ENCODE assay signal across 25 cellular contexts in genomic region chr17:28397687-28398279, GRCh38. TPM values are rescaled to one million over a fixed set of nuclear protein-coding genes. Genes with fewer than 3 reads are reported as not detected.
DNase-seq lines count a peak whose midpoint lies in the region; ATAC-seq, FAIRE-seq and TF ChIP-seq lines count a peak whose summit lies in the region.
"Had no signal": no experiment of that assay in that cellular context is flagged by ENCODE, and none has a peak within 500 bp of the region (broad histone marks: within the 10 kb centered on the region; RNA-seq: fewer than 3 reads in every experiment).

No MANE protein-coding gene starts in this region.

- peak; percentile 25 for ATAC-seq in sciatic nerve
- no peak for ATAC-seq in activated T-cell treated with anti-CD3 and anti-CD28 coated beads, Interleukin-2, amount 50 U/mL, for 4 hours

- no peak for TF ChIP-seq CTCF in WERI-Rb-1 (IDR thresholded peaks at IDR 0.05; ENCODE audit: low read depth, low read length)
- TF ChIP-seq CTCF in kidney (IDR thresholded peaks at IDR 0.05; ENCODE audit: borderline replicate concordance, extremely low read depth, insufficient read depth): no peak

- H3K4me3 Mint-ChIP-seq in T-helper 2 cell treated with Interferon-gamma antibody and Interleukin-4, amounts not matched to agents 5 μg/mL and 100 μg/mL, for 36 hours: no peak overlapping the region
- no peak overlapping the region for H3K4me3 Mint-ChIP-seq in activated T-cell treated with anti-CD3 and anti-CD28 coated beads, Interleukin-2, amount 50 U/mL, for 4 hours

- peak overlapping the region; percentile 54 for H3K27ac ChIP-seq in WERI-Rb-1
- peak overlapping the region; percentile 51 to 57 for H3K27ac ChIP-seq in kidney (ENCODE audit: low read depth in 2 of 2, low read length in 2 of 2)
- H3K27ac ChIP-seq: ascending aorta, PC-9, testis had no signal

- DNase-seq in T-helper 2 cell treated with Interferon-gamma antibody and Interleukin-4, amounts not matched to agents 5 μg/mL and 100 μg/mL, for 36 hours (ENCODE audit: low spot score): no peak
- DNase-seq in T-helper 2 cell (no peak), WERI-Rb-1 (no peak), kidney (no peak), sciatic nerve (ENCODE audit: low spot score) (no peak), COR-L47 (lab: John Stamatoyannopoulos, UW) (no peak)
- DNase-seq in stimulated activated CD4-positive, alpha-beta T cell treated with anti-CD3 and anti-CD28 coated beads, Interleukin-4, amount 100 ng/mL, for 1 hour: no peak
- no peak for DNase-seq in activated T-cell treated with anti-CD3 and anti-CD28 coated beads, Interleukin-2, amount 50 U/mL, for 4 hours
- DNase-seq: activated effector memory CD4-positive, alpha-beta T cell treated with Interleukin-2 at 50 U/mL for 16 hours; DND-41; NCI-H1436; NCI-H2171 treated with DMSO at 0.1 percent for 48 hours; NCI-H774; PC-9; posterior cingulate gyrus; stimulated activated CD8-positive, alpha-beta memory T cell treated with anti-CD3 and anti-CD28 coated beads, Interleukin-4, amount 100 ng/mL, for 48 hours; T1000; testis had no signal

- H3K4me1 ChIP-seq in kidney (ENCODE audit: control insufficient read depth in 1 of 2, insufficient read depth in 1 of 2, low read depth in 1 of 2, low read length in 2 of 2): peaks cover 4 to 18% of the 10 kb centered on the region in 2 donors
- H3K4me1 ChIP-seq: ascending aorta, testis had no signal

- H3K36me3 Mint-ChIP-seq in T-helper 2 cell treated with Interferon-gamma antibody and Interleukin-4, amounts not matched to agents 5 μg/mL and 100 μg/mL, for 36 hours (ENCODE audit: low read depth): peaks cover 4% of the 10 kb centered on the region
- peaks cover 13% of the 10 kb centered on the region for H3K36me3 Mint-ChIP-seq in activated T-cell treated with anti-CD3 and anti-CD28 coated beads, Interleukin-2, amount 50 U/mL, for 4 hours (ENCODE audit: insufficient read depth)

- H3K4me1 Mint-ChIP-seq in T-helper 2 cell treated with Interferon-gamma antibody and Interleukin-4, amounts not matched to agents 5 μg/mL and 100 μg/mL, for 36 hours (ENCODE audit: low read depth): no peaks in the 10 kb centered on the region
- no peaks in the 10 kb centered on the region for H3K4me1 Mint-ChIP-seq in activated T-cell treated with anti-CD3 and anti-CD28 coated beads, Interleukin-2, amount 50 U/mL, for 4 hours (ENCODE audit: low read depth)

- H3K36me3 ChIP-seq in WERI-Rb-1: peaks cover 87% of the 10 kb centered on the region
- peaks cover 4 to 5% of the 10 kb centered on the region in 2 donors for H3K36me3 ChIP-seq in kidney (ENCODE audit: control insufficient read depth in 1 of 2, insufficient read depth in 2 of 2, low read length in 2 of 2)

- H3K27me3 ChIP-seq in WERI-Rb-1 (ENCODE audit: insufficient read depth, low read depth, severe bottlenecking): no peaks in the 10 kb centered on the region
- H3K27me3 ChIP-seq: ascending aorta, testis had no signal

- H3K9me3 Mint-ChIP-seq in T-helper 2 cell treated with Interferon-gamma antibody and Interleukin-4, amounts not matched to agents 5 μg/mL and 100 μg/mL, for 36 hours: no peaks in the 10 kb centered on the region
- H3K9me3 Mint-ChIP-seq in activated T-cell treated with anti-CD3 and anti-CD28 coated beads, Interleukin-2, amount 50 U/mL, for 4 hours: no peaks in the 10 kb centered on the region

- FAIRE-seq in kidney (lab: Jason Lieb, UNC): no peak
- FAIRE-seq: A204.1, colon, frontal cortex, H1 had no signal

- no peaks in the 10 kb centered on the region for H3K9me3 ChIP-seq in WERI-Rb-1 (ENCODE audit: severe bottlenecking)
- no peaks in the 10 kb centered on the region for H3K9me3 ChIP-seq in kidney (ENCODE audit: control insufficient read depth in 1 of 2, low read length in 2 of 2)
- H3K9me3 ChIP-seq: ascending aorta, testis had no signal

- no peaks in the 10 kb centered on the region for H3K27me3 Mint-ChIP-seq in T-helper 2 cell treated with Interferon-gamma antibody and Interleukin-4, amounts not matched to agents 5 μg/mL and 100 μg/mL, for 36 hours (ENCODE audit: low read depth)
- H3K27me3 Mint-ChIP-seq in activated T-cell treated with anti-CD3 and anti-CD28 coated beads, Interleukin-2, amount 50 U/mL, for 4 hours (ENCODE audit: low read depth): no peaks in the 10 kb centered on the region

- H3K9ac ChIP-seq in kidney (ENCODE audit: low read length in 2 of 2): peak overlapping the region in 1 of 2 donors; percentile 40

- intact Hi-C loops in kidney (cut with DNase I): no loop called here
- intact Hi-C loops in sciatic nerve (cut with DNase I): no loop called here

- H3K27ac Mint-ChIP-seq in T-helper 2 cell treated with Interferon-gamma antibody and Interleukin-4, amounts not matched to agents 5 μg/mL and 100 μg/mL, for 36 hours: peak overlapping the region; percentile 45

- H3K4me3 ChIP-seq in WERI-Rb-1 (ENCODE audit: low read depth, low read length): no peak overlapping the region
- no peak overlapping the region for H3K4me3 ChIP-seq in kidney (ENCODE audit: low read length in 2 of 2)
- H3K4me3 ChIP-seq: ascending aorta, PC-9, smooth muscle cell, testis had no signal

RNA-seq across cellular contexts. Expression of gene SLC46A1, which starts 8.2 kb away (rescaled TPM):
- 14.7 TPM for total RNA-seq in kidney
- 9.7 TPM for polyA plus RNA-seq in kidney (ENCODE audit: insufficient read depth, low read depth, low replicate concordance)
- 12.8 TPM for total RNA-seq in sciatic nerve
- 1 to 10 TPM; 4.8 to 5.3 (median 4.9) TPM for total RNA-seq in activated T-cell treated with anti-CD3 and anti-CD28 coated beads, Interleukin-2, amount 50 U/mL, for 4 hours

RNA-seq across cellular contexts. Expression of gene SARM1, which starts 26.3 kb away (rescaled TPM):
- total RNA-seq in kidney: 23.8 TPM
- 10.4 TPM for polyA plus RNA-seq in kidney (ENCODE audit: insufficient read depth, low read depth, low replicate concordance)
- total RNA-seq in sciatic nerve: 12.7 TPM
- 10 to 100 TPM; 28.5 to 30.9 (median 29.2) TPM for total RNA-seq in activated T-cell treated with anti-CD3 and anti-CD28 coated beads, Interleukin-2, amount 50 U/mL, for 4 hours

RNA-seq across cellular contexts. Expression of gene VTN, which starts 27.7 kb away (rescaled TPM):
- total RNA-seq in kidney (0.98 TPM), sciatic nerve (2.1 TPM)
- polyA plus RNA-seq in kidney (ENCODE audit: insufficient read depth, low read depth, low replicate concordance): 3.5 TPM
- 1 to 10 TPM in 1 of 3 donors, under 1 TPM in 2; 0.60 to 1.1 (median 0.94) TPM for total RNA-seq in activated T-cell treated with anti-CD3 and anti-CD28 coated beads, Interleukin-2, amount 50 U/mL, for 4 hours
- total RNA-seq: H1, PC-9 had no signal

RNA-seq across cellular contexts. Expression of gene SEBOX, which starts 32.8 kb away (rescaled TPM):
- total RNA-seq in kidney (not detected), sciatic nerve (not detected)
- polyA plus RNA-seq in kidney (ENCODE audit: insufficient read depth, low read depth, low replicate concordance): not detected
- total RNA-seq in activated T-cell treated with anti-CD3 and anti-CD28 coated beads, Interleukin-2, amount 50 U/mL, for 4 hours: not detected
- total RNA-seq: ascending aorta, frontal cortex, H1, PC-9, smooth muscle cell, testis had no signal
- polyA plus RNA-seq: H1, liver, smooth muscle cell had no signal

RNA-seq across cellular contexts. Expression of gene POLDIP2, which starts 40.5 kb away (rescaled TPM):
- total RNA-seq in kidney (84.9 TPM), sciatic nerve (30.0 TPM)
- polyA plus RNA-seq in kidney (ENCODE audit: insufficient read depth, low read depth, low replicate concordance): 174 TPM
- total RNA-seq in activated T-cell treated with anti-CD3 and anti-CD28 coated beads, Interleukin-2, amount 50 U/mL, for 4 hours: 100 to 1,000 TPM; 141 to 168 (median 150) TPM
